23 cellular contexts compared by ENCODE assay signal in the genomic region with DNA sequence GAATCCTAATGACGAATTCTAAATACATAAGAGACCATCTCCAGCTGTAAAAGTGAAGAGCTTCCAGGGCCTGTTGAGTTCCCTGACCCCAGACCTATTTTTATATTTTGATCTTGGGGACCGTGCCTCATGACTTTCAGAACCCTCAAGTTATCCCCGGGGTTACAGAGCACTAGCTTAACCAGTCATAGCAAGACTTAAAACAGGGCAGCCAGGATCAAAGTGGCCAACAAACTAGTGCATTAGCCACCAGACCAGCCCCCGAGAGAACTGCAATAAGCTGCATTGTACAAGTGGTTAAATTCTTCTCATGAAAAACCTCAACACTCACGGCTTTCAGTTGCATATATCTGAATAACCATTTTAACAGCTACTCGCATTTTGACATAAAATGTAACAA.
"Had no signal": no experiment of that assay in that cellular context is flagged by ENCODE, and none has a peak within 500 bp of the region (broad histone marks: within the 10 kb centered on the region; RNA-seq: fewer than 3 reads in every experiment).

No MANE protein-coding gene starts in this region.

- H3K9me3 ChIP-seq: breast epithelium, esophagus squamous epithelium, left ventricle myocardium inferior, right atrium auricular region, suprapubic skin, tibial artery, upper lobe of right lung had no signal

- H3K4me3 ChIP-seq: breast epithelium, esophagus squamous epithelium, left ventricle myocardium inferior, lung, right atrium auricular region, smooth muscle cell, suprapubic skin, tibial artery, upper lobe of right lung had no signal

- H3K27ac ChIP-seq: breast epithelium, epithelial cell of prostate, esophagus squamous epithelium, left ventricle myocardium inferior, right atrium auricular region, suprapubic skin, tibial artery, upper lobe of right lung, VCaP had no signal

- H3K4me1 ChIP-seq: breast epithelium, esophagus squamous epithelium, left ventricle myocardium inferior, right atrium auricular region, suprapubic skin, tibial artery, upper lobe of right lung had no signal

- H3K4me3 Mint-ChIP-seq: activated CD4-positive, alpha-beta memory T cell treated with anti-CD3 and anti-CD28 coated beads, Interleukin-2, amount 10 ng/mL, durations not matched to agents 7 days and 5 days; activated CD4-positive, alpha-beta T cell treated with anti-CD3 and anti-CD28 coated beads, Interleukin-2, amount 10 ng/mL, durations not matched to agents 7 days and 5 days; activated naive CD4-positive, alpha-beta T cell treated with anti-CD3 and anti-CD28 coated beads, Interleukin-2, amount 50 U/mL, for 24 hours; activated T-cell treated with anti-CD3 and anti-CD28 coated beads, Interleukin-2, amount 50 U/mL, for 24 hours; nephron progenitor cell had no signal

- H3K9me3 Mint-ChIP-seq: activated CD4-positive, alpha-beta memory T cell treated with anti-CD3 and anti-CD28 coated beads, Interleukin-2, amount 10 ng/mL, durations not matched to agents 7 days and 5 days; activated CD4-positive, alpha-beta T cell treated with anti-CD3 and anti-CD28 coated beads, Interleukin-2, amount 10 ng/mL, durations not matched to agents 7 days and 5 days; activated naive CD4-positive, alpha-beta T cell treated with anti-CD3 and anti-CD28 coated beads, Interleukin-2, amount 50 U/mL, for 24 hours; activated T-cell treated with anti-CD3 and anti-CD28 coated beads, Interleukin-2, amount 50 U/mL, for 24 hours; nephron progenitor cell had no signal

- DNase-seq: activated CD4-positive, alpha-beta memory T cell treated with anti-CD3 and anti-CD28 coated beads, Interleukin-2, amount 10 ng/mL, durations not matched to agents 7 days and 5 days; activated CD4-positive, alpha-beta T cell treated with anti-CD3 and anti-CD28 coated beads, Interleukin-2, amount 10 ng/mL, durations not matched to agents 7 days and 5 days; activated CD4-positive, CD25-positive, alpha-beta regulatory T cell treated with anti-CD3 and anti-CD28 coated beads, Interleukin-2, amount 50 U/mL, for 72 hours; activated CD8-positive, alpha-beta memory T cell treated with anti-CD3 and anti-CD28 coated beads, Interleukin-2, amount 50 U/mL, for 48 hours; activated gamma-delta T cell treated with Interleukin-2 at 50 U/mL for 16 hours; activated T-cell treated with anti-CD3 and anti-CD28 coated beads, Interleukin-2, amount 50 U/mL, for 24 hours; central memory CD4-positive, alpha-beta T cell; esophagus squamous epithelium; left ventricle myocardium inferior; nephron progenitor cell; stimulated activated CD4-positive, alpha-beta T cell treated with anti-CD3 and anti-CD28 coated beads, Interleukin-1b, Interleukin-23, amount 100 ng/mL, for 48 hours; stimulated activated naive CD4-positive, alpha-beta T cell; T-helper 9 cell; tibial artery; upper lobe of right lung had no signal

- H3K4me2 ChIP-seq: smooth muscle cell had no signal

- H3K27me3 Mint-ChIP-seq: activated naive CD4-positive, alpha-beta T cell treated with anti-CD3 and anti-CD28 coated beads, Interleukin-2, amount 50 U/mL, for 24 hours had no signal

- H3K27ac Mint-ChIP-seq: activated CD4-positive, alpha-beta memory T cell treated with anti-CD3 and anti-CD28 coated beads, Interleukin-2, amount 10 ng/mL, durations not matched to agents 7 days and 5 days; activated CD4-positive, alpha-beta T cell treated with anti-CD3 and anti-CD28 coated beads, Interleukin-2, amount 10 ng/mL, durations not matched to agents 7 days and 5 days; activated naive CD4-positive, alpha-beta T cell treated with anti-CD3 and anti-CD28 coated beads, Interleukin-2, amount 50 U/mL, for 24 hours; activated T-cell treated with anti-CD3 and anti-CD28 coated beads, Interleukin-2, amount 50 U/mL, for 24 hours; nephron progenitor cell had no signal

- H3K4me1 Mint-ChIP-seq: activated CD4-positive, alpha-beta memory T cell treated with anti-CD3 and anti-CD28 coated beads, Interleukin-2, amount 10 ng/mL, durations not matched to agents 7 days and 5 days; activated CD4-positive, alpha-beta T cell treated with anti-CD3 and anti-CD28 coated beads, Interleukin-2, amount 10 ng/mL, durations not matched to agents 7 days and 5 days; activated naive CD4-positive, alpha-beta T cell treated with anti-CD3 and anti-CD28 coated beads, Interleukin-2, amount 50 U/mL, for 24 hours had no signal

- H3K27me3 ChIP-seq: breast epithelium, esophagus squamous epithelium, right atrium auricular region, suprapubic skin, tibial artery, upper lobe of right lung had no signal

- H3K36me3 ChIP-seq: breast epithelium, esophagus squamous epithelium, left ventricle myocardium inferior, right atrium auricular region, suprapubic skin, tibial artery, upper lobe of right lung had no signal

- H3K36me3 Mint-ChIP-seq: activated naive CD4-positive, alpha-beta T cell treated with anti-CD3 and anti-CD28 coated beads, Interleukin-2, amount 50 U/mL, for 24 hours had no signal
